1 cellular context compared by ENCODE assay signal in the genomic region with DNA sequence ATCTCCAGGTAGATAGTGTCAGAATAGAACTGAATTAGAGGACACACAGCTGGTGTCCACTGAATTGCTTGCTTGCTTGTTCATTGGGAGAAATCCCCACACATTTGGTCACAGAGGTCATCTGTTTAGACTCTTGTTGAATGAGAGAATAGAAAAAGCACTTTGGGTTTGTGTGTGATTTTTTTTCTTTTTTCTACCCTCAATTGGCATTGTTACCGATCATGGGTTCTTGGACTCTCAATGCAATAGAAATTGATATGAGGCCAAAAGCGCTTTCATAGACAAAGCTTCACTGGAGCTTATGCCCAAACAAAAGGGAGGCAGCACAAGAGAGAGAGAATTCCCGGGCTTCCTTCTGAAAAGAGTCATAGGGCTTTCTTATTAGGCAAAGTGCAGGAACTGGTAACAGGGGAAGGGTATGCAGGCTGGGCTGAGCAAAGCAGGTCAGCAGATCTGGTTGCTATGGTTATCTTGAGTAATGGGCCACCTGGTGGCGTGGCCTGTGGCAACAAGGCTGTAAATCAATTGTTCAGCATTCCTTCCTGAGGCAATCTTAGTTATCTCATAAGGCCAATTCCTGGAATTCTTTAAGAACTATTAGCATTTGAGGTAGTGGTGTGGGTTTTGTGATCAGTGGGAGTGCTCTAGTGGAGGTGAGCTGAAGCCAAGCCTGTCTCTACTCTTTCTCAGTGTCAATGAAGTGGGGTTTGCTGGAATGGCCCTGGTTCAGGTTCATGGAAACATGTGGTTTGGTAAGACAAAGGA.
TF ChIP-seq lines count a peak whose summit lies in the region.

No MANE protein-coding gene starts in this region.

TF ChIP-seq in GM23338, 12 proteins besides CTCF, POLR2A, EP300 and RAD21 (continued from another document):
- TF ChIP-seq CREB1 (CRISPR knock-in tag; IDR thresholded peaks at IDR 0.05; ENCODE audit: low read depth) (no peak), EZH2 (IDR thresholded peaks at IDR 0.05; ENCODE audit: low read depth, unreplicated experiment) (no peak), ZNF114 (CRISPR knock-in tag; IDR thresholded peaks at IDR 0.05) (no peak), STAT1 (IDR thresholded peaks at IDR 0.05; ENCODE audit: unreplicated experiment) (no peak), ZNF331 (CRISPR knock-in tag; IDR thresholded peaks at IDR 0.05; ENCODE audit: low read depth) (no peak)
- TF ChIP-seq, protein P1, sequence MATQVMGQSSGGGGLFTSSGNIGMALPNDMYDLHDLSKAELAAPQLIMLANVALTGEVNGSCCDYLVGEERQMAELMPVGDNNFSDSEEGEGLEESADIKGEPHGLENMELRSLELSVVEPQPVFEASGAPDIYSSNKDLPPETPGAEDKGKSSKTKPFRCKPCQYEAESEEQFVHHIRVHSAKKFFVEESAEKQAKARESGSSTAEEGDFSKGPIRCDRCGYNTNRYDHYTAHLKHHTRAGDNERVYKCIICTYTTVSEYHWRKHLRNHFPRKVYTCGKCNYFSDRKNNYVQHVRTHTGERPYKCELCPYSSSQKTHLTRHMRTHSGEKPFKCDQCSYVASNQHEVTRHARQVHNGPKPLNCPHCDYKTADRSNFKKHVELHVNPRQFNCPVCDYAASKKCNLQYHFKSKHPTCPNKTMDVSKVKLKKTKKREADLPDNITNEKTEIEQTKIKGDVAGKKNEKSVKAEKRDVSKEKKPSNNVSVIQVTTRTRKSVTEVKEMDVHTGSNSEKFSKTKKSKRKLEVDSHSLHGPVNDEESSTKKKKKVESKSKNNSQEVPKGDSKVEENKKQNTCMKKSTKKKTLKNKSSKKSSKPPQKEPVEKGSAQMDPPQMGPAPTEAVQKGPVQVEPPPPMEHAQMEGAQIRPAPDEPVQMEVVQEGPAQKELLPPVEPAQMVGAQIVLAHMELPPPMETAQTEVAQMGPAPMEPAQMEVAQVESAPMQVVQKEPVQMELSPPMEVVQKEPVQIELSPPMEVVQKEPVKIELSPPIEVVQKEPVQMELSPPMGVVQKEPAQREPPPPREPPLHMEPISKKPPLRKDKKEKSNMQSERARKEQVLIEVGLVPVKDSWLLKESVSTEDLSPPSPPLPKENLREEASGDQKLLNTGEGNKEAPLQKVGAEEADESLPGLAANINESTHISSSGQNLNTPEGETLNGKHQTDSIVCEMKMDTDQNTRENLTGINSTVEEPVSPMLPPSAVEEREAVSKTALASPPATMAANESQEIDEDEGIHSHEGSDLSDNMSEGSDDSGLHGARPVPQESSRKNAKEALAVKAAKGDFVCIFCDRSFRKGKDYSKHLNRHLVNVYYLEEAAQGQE (IDR thresholded peaks at IDR 0.05; ENCODE audit: unreplicated experiment) = no peak
- TF ChIP-seq, protein P2, sequence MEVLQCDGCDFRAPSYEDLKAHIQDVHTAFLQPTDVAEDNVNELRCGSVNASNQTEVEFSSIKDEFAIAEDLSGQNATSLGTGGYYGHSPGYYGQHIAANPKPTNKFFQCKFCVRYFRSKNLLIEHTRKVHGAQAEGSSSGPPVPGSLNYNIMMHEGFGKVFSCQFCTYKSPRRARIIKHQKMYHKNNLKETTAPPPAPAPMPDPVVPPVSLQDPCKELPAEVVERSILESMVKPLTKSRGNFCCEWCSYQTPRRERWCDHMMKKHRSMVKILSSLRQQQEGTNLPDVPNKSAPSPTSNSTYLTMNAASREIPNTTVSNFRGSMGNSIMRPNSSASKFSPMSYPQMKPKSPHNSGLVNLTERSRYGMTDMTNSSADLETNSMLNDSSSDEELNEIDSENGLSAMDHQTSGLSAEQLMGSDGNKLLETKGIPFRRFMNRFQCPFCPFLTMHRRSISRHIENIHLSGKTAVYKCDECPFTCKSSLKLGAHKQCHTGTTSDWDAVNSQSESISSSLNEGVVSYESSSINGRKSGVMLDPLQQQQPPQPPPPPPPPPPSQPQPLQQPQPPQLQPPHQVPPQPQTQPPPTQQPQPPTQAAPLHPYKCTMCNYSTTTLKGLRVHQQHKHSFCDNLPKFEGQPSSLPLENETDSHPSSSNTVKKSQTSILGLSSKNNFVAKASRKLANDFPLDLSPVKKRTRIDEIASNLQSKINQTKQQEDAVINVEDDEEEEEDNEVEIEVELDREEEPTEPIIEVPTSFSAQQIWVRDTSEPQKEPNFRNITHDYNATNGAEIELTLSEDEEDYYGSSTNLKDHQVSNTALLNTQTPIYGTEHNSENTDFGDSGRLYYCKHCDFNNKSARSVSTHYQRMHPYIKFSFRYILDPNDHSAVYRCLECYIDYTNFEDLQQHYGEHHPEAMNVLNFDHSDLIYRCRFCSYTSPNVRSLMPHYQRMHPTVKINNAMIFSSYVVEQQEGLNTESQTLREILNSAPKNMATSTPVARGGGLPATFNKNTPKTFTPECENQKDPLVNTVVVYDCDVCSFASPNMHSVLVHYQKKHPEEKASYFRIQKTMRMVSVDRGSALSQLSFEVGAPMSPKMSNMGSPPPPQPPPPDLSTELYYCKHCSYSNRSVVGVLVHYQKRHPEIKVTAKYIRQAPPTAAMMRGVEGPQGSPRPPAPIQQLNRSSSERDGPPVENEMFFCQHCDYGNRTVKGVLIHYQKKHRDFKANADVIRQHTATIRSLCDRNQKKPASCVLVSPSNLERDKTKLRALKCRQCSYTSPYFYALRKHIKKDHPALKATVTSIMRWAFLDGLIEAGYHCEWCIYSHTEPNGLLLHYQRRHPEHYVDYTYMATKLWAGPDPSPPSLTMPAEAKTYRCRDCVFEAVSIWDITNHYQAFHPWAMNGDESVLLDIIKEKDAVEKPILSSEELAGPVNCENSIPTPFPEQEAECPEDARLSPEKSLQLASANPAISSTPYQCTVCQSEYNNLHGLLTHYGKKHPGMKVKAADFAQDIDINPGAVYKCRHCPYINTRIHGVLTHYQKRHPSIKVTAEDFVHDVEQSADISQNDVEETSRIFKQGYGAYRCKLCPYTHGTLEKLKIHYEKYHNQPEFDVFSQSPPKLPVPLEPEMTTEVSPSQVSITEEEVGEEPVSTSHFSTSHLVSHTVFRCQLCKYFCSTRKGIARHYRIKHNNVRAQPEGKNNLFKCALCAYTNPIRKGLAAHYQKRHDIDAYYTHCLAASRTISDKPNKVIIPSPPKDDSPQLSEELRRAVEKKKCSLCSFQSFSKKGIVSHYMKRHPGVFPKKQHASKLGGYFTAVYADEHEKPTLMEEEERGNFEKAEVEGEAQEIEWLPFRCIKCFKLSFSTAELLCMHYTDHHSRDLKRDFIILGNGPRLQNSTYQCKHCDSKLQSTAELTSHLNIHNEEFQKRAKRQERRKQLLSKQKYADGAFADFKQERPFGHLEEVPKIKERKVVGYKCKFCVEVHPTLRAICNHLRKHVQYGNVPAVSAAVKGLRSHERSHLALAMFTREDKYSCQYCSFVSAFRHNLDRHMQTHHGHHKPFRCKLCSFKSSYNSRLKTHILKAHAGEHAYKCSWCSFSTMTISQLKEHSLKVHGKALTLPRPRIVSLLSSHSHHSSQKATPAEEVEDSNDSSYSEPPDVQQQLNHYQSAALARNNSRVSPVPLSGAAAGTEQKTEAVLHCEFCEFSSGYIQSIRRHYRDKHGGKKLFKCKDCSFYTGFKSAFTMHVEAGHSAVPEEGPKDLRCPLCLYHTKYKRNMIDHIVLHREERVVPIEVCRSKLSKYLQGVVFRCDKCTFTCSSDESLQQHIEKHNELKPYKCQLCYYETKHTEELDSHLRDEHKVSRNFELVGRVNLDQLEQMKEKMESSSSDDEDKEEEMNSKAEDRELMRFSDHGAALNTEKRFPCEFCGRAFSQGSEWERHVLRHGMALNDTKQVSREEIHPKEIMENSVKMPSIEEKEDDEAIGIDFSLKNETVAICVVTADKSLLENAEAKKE (CRISPR knock-in tag; IDR thresholded peaks at IDR 0.05) = no peak
